8 cellular contexts compared by ENCODE assay signal in genomic region chr12:57078519-57079404, GRCh38. TPM values are rescaled to one million over a fixed set of nuclear protein-coding genes. Genes with fewer than 3 reads are reported as not detected.
DNase-seq lines count a peak whose midpoint lies in the region; ATAC-seq and TF ChIP-seq lines count a peak whose summit lies in the region.

Gene NEMP1 (minus strand): TSS chr12:57078791. CDS start chr12:57078745, 46 bp downstream.

- DNase-seq in AG04450 (ENCODE audit: low read depth, low spot score) (peak; percentile 100), NCI-H226 (peak; percentile 100), WTC11 (ENCODE audit: low spot score) (peak; percentile 96), cardiac fibroblast (ENCODE audit: low read depth in 2 of 2) (peak; percentile 100), iPS-NIHi7 (ENCODE audit: extremely low spot score) (peak; percentile 98), smooth muscle cell of the brain vasculature (ENCODE audit: low read depth, low spot score) (peak; percentile 99)

- peaks cover 6% of the 10 kb centered on the region; the same call in 1 of the 2 replicates for H3K4me1 Mint-ChIP-seq in WTC11

- H3K27ac Mint-ChIP-seq in WTC11: peak within 1 kb of the TSS; percentile 92

- CTCF ChIA-PET in AG04450 (lab: Charles Lee) (interaction anchor here (0.8 to 1.9 kb wide), 10 partner anchors 9 to 163 kb away, joined by 3 to 14 read pairs (median 4); partner anchors contain the start of gene STAT6), WTC11 (lab: Charles Lee) (interaction anchor here (0.5 to 7.5 kb wide), 23 partner anchors 9 to 442 kb away, joined by 3 to 71 read pairs (median 6); partner anchors contain the start of genes LRP1, STAT6 and TAC3)

- no peaks in the 10 kb centered on the region; the same call in 1 of the 2 replicates for H3K9me3 ChIP-seq in AG04450 (ENCODE audit: control insufficient read depth, insufficient read depth, low read length)

- no peaks in the 10 kb centered on the region for H3K27me3 Mint-ChIP-seq in WTC11 (ENCODE audit: low read depth)

- peak within 1 kb of the TSS; percentile 65 for H3K27ac ChIP-seq in AG04450 (ENCODE audit: low read depth, low read length)

- H3K36me3 Mint-ChIP-seq in WTC11: peaks cover 5% of the 10 kb centered on the region

- H3K4me3 ChIP-seq in AG04450 (ENCODE audit: low read depth, low read length): peak within 1 kb of the TSS; percentile 82
- H3K4me3 ChIP-seq in cardiac fibroblast (replicated peaks in 1 of 2; ENCODE audit: low read depth in 2 of 2, low read length in 2 of 2): peak within 1 kb of the TSS; percentile 73 to 84

- H3K9me3 Mint-ChIP-seq in WTC11: no peaks in the 10 kb centered on the region

- ATAC-seq in GM18909 (IDR thresholded peaks at IDR 0.05; ENCODE audit: poor library complexity, unreplicated experiment) (peak; percentile 97), HG03175 (IDR thresholded peaks at IDR 0.05; ENCODE audit: unreplicated experiment) (peak; percentile 98), WTC11 (peak; percentile 99)

- H3K27me3 ChIP-seq in AG04450 (ENCODE audit: control insufficient read depth, insufficient read depth, low read length): no peaks in the 10 kb centered on the region

- POLR2A ChIA-PET in AG04450 (lab: Yijun Ruan, JAX) (interaction anchor here (0.6 to 2.2 kb wide), 8 partner anchors 9 to 102 kb away, joined by 3 to 33 read pairs (median 4); partner anchors contain the start of genes NAB2 and STAT6), WTC11 (lab: Charles Lee) (interaction anchor here (0.5 to 3.1 kb wide), 11 partner anchors 9 to 385 kb away, joined by 3 to 33 read pairs (median 4); partner anchors contain the start of genes LRP1, NAB2, SHMT2 and STAT6)

- no peak for TF ChIP-seq CTCF in AG04450 (IDR thresholded peaks at IDR 0.05; ENCODE audit: low read depth, low read length)
- no peak for TF ChIP-seq CTCF in WTC11 (IDR thresholded peaks at IDR 0.05)
- TF ChIP-seq CTCF in cardiac fibroblast (IDR thresholded peaks at IDR 0.05; ENCODE audit: low read depth, low read length): no peak

- peak within 1 kb of the TSS; percentile 95 for H3K4me3 Mint-ChIP-seq in WTC11

TF ChIP-seq in WTC11, 78 proteins besides CTCF, POLR2A, EP300 and RAD21 (continues in another document):
- TF ChIP-seq IRF2 (CRISPR knock-in tag; IDR thresholded peaks at IDR 0.05; ENCODE audit: borderline replicate concordance, low read depth) (no peak), ETV6 (CRISPR knock-in tag; IDR thresholded peaks at IDR 0.05) (0 out of 2 replicates have a peak, but pooled peaks have one; percentile 18), TEAD1 (CRISPR knock-in tag; IDR thresholded peaks at IDR 0.05) (peak; percentile 61), ZNF232 (CRISPR knock-in tag; IDR thresholded peaks at IDR 0.05) (0 out of 2 replicates have a peak, but pooled peaks have one; percentile 29), MAX (CRISPR knock-in tag; IDR thresholded peaks at IDR 0.05) (peak; percentile 91; the same call in 1 of the 2 replicates), FOXP1 (CRISPR knock-in tag; IDR thresholded peaks at IDR 0.05; ENCODE audit: borderline replicate concordance) (peak; percentile 68; the same call in 1 of the 2 replicates), MYBL2 (CRISPR knock-in tag; IDR thresholded peaks at IDR 0.05) (0 out of 2 replicates have a peak, but pooled peaks have one; percentile 38), PREB (CRISPR knock-in tag; IDR thresholded peaks at IDR 0.05; ENCODE audit: borderline replicate concordance) (no peak), ZNF281 (CRISPR knock-in tag; IDR thresholded peaks at IDR 0.05) (no peak), GABPB1 (CRISPR knock-in tag; IDR thresholded peaks at IDR 0.05) (peak; percentile 61; the same call in 1 of the 2 replicates), E2F4 (CRISPR knock-in tag; IDR thresholded peaks at IDR 0.05; ENCODE audit: borderline replicate concordance, low read depth) (peak; percentile 81), USF2 (CRISPR knock-in tag; IDR thresholded peaks at IDR 0.05) (peak; percentile 91), SP1 (CRISPR knock-in tag; conservative IDR thresholded peaks at IDR 0.05) (peak; percentile 72), SMAD3 (CRISPR knock-in tag; IDR thresholded peaks at IDR 0.05; ENCODE audit: borderline replicate concordance) (peak; percentile 29; the same call in 1 of the 2 replicates), E2F5 (CRISPR knock-in tag; IDR thresholded peaks at IDR 0.05) (peak; percentile 98), FOXK1 (CRISPR knock-in tag; IDR thresholded peaks at IDR 0.05) (peak; percentile 98), FOXP4 (CRISPR knock-in tag; IDR thresholded peaks at IDR 0.05) (0 out of 2 replicates have a peak, but pooled peaks have one; percentile 40)

RNA-seq across cellular contexts. Expression of gene NEMP1, which starts in this region (rescaled TPM):
- polyA plus RNA-seq in AG04450 (2011; rRNA removed): 8.3 and 11.9 TPM in 2 replicates
- polyA minus RNA-seq in AG04450 (2011; rRNA and poly(A)+ RNA removed): 6.1 and 9.0 TPM in 2 replicates
- 38.3 to 41.9 TPM (median 39.6 TPM) in 3 replicates for total RNA-seq in WTC11 (2021)

Comparison
In these comparisons a context has a peak if more than half of its experiments do, and no peak if none do; other contexts are left out.
1. Peak in every context shown above with its lines: DNase-seq, ATAC-seq, H3K4me3 ChIP-seq and H3K27ac ChIP-seq.